Comparison of ENCODE assay signal across 1 cellular context in the genomic region with DNA sequence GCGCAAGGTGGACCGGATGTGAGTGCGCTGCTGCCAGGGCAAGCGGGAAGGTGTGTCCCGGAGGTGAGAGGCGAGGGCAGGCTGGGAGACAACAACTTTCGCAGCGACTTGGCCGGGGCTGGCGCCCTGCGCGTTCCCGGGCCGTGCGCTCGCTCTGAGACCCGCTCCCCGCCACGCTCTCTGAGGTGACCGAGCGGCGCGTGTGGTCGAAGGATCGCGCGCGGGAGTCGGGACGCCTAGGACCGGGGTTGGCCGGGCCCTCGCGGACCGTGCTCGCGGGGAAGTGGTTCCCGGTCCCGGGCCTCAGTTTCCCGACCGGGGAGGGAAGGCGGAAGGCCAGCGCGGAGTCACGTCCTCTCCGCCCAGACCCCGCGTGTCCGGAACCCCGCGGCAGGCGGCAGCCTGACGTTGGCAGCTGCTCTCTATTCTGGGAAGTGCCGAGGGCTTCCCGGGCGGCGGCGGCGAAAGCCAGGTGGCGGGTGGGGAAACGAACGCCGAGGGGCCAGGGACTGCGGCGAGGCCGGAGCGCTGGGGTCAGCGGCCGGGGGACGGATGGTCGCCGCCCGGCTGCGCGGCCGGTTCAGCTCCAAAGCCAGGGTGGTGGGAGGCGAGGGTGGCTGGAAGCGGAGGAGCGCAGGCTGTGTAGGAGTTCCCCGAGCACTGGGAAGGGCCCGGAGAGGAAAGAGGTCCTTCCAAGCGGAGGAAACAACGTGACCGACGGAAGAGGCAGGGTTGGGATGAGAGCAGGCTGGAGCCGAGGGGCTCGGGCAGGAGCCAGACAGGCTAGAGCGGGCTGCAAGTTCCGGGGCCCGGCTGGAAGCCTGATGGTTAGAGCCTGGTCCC.
A peak's percentile ranks its signal among the peaks of the same experiment; 100 is the strongest.
TF ChIP-seq lines count a peak whose summit lies in the region.

No MANE protein-coding gene starts in this region.

TF ChIP-seq in HepG2, 621 proteins besides CTCF, POLR2A, EP300 and RAD21 (continued from another document and continues in another):
- TF ChIP-seq, protein P1, sequence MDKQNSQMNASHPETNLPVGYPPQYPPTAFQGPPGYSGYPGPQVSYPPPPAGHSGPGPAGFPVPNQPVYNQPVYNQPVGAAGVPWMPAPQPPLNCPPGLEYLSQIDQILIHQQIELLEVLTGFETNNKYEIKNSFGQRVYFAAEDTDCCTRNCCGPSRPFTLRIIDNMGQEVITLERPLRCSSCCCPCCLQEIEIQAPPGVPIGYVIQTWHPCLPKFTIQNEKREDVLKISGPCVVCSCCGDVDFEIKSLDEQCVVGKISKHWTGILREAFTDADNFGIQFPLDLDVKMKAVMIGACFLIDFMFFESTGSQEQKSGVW (CRISPR knock-in tag; IDR thresholded peaks at IDR 0.05; ENCODE audit: borderline replicate concordance): no peak
- no peak for TF ChIP-seq TMF1 (CRISPR knock-in tag; IDR thresholded peaks at IDR 0.05; ENCODE audit: low read depth)
- no peak for TF ChIP-seq TOPORS (CRISPR knock-in tag; IDR thresholded peaks at IDR 0.05)
- TF ChIP-seq, protein P2, sequence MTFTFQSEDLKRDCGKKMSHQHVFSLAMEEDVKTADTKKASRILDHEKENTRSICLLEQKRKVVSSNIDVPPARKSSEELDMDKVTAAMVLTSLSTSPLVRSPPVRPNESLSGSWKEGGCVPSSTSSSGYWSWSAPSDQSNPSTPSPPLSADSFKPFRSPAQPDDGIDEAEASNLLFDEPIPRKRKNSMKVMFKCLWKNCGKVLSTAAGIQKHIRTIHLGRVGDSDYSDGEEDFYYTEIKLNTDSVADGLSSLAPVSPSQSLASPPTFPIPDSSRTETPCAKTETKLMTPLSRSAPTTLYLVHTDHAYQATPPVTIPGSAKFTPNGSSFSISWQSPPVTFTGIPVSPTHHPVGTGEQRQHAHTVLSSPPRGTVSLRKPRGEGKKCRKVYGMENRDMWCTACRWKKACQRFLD (CRISPR knock-in tag; IDR thresholded peaks at IDR 0.05; ENCODE audit: borderline replicate concordance): peak; percentile 29; the same call in 1 of the 2 replicates
- TF ChIP-seq ATAD3A (CRISPR knock-in tag; IDR thresholded peaks at IDR 0.05): no peak
- TF ChIP-seq, protein P3, sequence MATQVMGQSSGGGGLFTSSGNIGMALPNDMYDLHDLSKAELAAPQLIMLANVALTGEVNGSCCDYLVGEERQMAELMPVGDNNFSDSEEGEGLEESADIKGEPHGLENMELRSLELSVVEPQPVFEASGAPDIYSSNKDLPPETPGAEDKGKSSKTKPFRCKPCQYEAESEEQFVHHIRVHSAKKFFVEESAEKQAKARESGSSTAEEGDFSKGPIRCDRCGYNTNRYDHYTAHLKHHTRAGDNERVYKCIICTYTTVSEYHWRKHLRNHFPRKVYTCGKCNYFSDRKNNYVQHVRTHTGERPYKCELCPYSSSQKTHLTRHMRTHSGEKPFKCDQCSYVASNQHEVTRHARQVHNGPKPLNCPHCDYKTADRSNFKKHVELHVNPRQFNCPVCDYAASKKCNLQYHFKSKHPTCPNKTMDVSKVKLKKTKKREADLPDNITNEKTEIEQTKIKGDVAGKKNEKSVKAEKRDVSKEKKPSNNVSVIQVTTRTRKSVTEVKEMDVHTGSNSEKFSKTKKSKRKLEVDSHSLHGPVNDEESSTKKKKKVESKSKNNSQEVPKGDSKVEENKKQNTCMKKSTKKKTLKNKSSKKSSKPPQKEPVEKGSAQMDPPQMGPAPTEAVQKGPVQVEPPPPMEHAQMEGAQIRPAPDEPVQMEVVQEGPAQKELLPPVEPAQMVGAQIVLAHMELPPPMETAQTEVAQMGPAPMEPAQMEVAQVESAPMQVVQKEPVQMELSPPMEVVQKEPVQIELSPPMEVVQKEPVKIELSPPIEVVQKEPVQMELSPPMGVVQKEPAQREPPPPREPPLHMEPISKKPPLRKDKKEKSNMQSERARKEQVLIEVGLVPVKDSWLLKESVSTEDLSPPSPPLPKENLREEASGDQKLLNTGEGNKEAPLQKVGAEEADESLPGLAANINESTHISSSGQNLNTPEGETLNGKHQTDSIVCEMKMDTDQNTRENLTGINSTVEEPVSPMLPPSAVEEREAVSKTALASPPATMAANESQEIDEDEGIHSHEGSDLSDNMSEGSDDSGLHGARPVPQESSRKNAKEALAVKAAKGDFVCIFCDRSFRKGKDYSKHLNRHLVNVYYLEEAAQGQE (IDR thresholded peaks at IDR 0.05; ENCODE audit: borderline replicate concordance in 1 of 2, low read depth in 1 of 2, low read length in 2 of 2): no peak
- TF ChIP-seq MEF2D (CRISPR knock-in tag; IDR thresholded peaks at IDR 0.05): no peak; the same call in 1 of the 2 replicates
- no peak for TF ChIP-seq CBFB (CRISPR knock-in tag; IDR thresholded peaks at IDR 0.05)
- TF ChIP-seq CC2D1A (CRISPR knock-in tag; IDR thresholded peaks at IDR 0.05): no peak
- TF ChIP-seq ZNF570 (CRISPR knock-in tag; IDR thresholded peaks at IDR 0.05; ENCODE audit: borderline replicate concordance): no peak
- TF ChIP-seq, protein P4, sequence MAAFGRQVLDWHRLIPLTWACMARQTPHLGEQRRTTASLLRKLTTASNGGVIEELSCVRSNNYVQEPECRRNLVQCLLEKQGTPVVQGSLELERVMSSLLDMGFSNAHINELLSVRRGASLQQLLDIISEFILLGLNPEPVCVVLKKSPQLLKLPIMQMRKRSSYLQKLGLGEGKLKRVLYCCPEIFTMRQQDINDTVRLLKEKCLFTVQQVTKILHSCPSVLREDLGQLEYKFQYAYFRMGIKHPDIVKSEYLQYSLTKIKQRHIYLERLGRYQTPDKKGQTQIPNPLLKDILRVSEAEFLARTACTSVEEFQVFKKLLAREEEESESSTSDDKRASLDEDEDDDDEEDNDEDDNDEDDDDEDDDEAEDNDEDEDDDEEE (CRISPR knock-in tag; IDR thresholded peaks at IDR 0.05): peak; percentile 82; the same call in 1 of the 2 replicates
- peak; percentile 60; the same call in 1 of the 2 replicates for TF ChIP-seq ZMYM2 (CRISPR knock-in tag; IDR thresholded peaks at IDR 0.05)
- no peak for TF ChIP-seq ZKSCAN8 (CRISPR knock-in tag; IDR thresholded peaks at IDR 0.05; ENCODE audit: borderline replicate concordance)
- TF ChIP-seq ZNF441 (CRISPR knock-in tag; IDR thresholded peaks at IDR 0.05; ENCODE audit: borderline replicate concordance): 0 out of 2 replicates have a peak, but pooled peaks have one; percentile 62
- TF ChIP-seq, protein P5, sequence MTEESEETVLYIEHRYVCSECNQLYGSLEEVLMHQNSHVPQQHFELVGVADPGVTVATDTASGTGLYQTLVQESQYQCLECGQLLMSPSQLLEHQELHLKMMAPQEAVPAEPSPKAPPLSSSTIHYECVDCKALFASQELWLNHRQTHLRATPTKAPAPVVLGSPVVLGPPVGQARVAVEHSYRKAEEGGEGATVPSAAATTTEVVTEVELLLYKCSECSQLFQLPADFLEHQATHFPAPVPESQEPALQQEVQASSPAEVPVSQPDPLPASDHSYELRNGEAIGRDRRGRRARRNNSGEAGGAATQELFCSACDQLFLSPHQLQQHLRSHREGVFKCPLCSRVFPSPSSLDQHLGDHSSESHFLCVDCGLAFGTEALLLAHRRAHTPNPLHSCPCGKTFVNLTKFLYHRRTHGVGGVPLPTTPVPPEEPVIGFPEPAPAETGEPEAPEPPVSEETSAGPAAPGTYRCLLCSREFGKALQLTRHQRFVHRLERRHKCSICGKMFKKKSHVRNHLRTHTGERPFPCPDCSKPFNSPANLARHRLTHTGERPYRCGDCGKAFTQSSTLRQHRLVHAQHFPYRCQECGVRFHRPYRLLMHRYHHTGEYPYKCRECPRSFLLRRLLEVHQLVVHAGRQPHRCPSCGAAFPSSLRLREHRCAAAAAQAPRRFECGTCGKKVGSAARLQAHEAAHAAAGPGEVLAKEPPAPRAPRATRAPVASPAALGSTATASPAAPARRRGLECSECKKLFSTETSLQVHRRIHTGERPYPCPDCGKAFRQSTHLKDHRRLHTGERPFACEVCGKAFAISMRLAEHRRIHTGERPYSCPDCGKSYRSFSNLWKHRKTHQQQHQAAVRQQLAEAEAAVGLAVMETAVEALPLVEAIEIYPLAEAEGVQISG (CRISPR knock-in tag; IDR thresholded peaks at IDR 0.05): peak; percentile 60
- no peak for TF ChIP-seq NFATC3 (CRISPR knock-in tag; IDR thresholded peaks at IDR 0.05)
- no peak for TF ChIP-seq NFYC (CRISPR knock-in tag; IDR thresholded peaks at IDR 0.05)
- TF ChIP-seq ZNF138 (CRISPR knock-in tag; IDR thresholded peaks at IDR 0.05; ENCODE audit: low read depth): no peak
- TF ChIP-seq MBNL3 (CRISPR knock-in tag; conservative IDR thresholded peaks at IDR 0.05): no peak
- TF ChIP-seq, protein P6, sequence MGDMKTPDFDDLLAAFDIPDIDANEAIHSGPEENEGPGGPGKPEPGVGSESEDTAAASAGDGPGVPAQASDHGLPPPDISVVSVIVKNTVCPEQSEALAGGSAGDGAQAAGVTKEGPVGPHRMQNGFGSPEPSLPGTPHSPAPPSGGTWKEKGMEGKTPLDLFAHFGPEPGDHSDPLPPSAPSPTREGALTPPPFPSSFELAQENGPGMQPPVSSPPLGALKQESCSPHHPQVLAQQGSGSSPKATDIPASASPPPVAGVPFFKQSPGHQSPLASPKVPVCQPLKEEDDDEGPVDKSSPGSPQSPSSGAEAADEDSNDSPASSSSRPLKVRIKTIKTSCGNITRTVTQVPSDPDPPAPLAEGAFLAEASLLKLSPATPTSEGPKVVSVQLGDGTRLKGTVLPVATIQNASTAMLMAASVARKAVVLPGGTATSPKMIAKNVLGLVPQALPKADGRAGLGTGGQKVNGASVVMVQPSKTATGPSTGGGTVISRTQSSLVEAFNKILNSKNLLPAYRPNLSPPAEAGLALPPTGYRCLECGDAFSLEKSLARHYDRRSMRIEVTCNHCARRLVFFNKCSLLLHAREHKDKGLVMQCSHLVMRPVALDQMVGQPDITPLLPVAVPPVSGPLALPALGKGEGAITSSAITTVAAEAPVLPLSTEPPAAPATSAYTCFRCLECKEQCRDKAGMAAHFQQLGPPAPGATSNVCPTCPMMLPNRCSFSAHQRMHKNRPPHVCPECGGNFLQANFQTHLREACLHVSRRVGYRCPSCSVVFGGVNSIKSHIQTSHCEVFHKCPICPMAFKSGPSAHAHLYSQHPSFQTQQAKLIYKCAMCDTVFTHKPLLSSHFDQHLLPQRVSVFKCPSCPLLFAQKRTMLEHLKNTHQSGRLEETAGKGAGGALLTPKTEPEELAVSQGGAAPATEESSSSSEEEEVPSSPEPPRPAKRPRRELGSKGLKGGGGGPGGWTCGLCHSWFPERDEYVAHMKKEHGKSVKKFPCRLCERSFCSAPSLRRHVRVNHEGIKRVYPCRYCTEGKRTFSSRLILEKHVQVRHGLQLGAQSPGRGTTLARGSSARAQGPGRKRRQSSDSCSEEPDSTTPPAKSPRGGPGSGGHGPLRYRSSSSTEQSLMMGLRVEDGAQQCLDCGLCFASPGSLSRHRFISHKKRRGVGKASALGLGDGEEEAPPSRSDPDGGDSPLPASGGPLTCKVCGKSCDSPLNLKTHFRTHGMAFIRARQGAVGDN (CRISPR knock-in tag; IDR thresholded peaks at IDR 0.05): peak; percentile 93
- TF ChIP-seq JARID2 (CRISPR knock-in tag; IDR thresholded peaks at IDR 0.05; ENCODE audit: insufficient replicate concordance): no peak
- TF ChIP-seq, protein P7, sequence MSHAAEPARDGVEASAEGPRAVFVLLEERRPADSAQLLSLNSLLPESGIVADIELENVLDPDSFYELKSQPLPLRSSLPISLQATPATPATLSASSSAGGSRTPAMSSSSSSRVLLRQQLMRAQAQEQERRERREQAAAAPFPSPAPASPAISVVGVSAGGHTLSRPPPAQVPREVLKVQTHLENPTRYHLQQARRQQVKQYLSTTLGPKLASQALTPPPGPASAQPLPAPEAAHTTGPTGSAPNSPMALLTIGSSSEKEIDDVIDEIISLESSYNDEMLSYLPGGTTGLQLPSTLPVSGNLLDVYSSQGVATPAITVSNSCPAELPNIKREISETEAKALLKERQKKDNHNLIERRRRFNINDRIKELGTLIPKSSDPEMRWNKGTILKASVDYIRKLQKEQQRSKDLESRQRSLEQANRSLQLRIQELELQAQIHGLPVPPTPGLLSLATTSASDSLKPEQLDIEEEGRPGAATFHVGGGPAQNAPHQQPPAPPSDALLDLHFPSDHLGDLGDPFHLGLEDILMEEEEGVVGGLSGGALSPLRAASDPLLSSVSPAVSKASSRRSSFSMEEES (CRISPR knock-in tag; IDR thresholded peaks at IDR 0.05): no peak
- TF ChIP-seq XBP1 (CRISPR knock-in tag; IDR thresholded peaks at IDR 0.05): no peak
- TF ChIP-seq ZNF776 (CRISPR knock-in tag; IDR thresholded peaks at IDR 0.05): no peak; the same call in 1 of the 2 replicates
- no peak for TF ChIP-seq MATR3 (CRISPR knock-in tag; IDR thresholded peaks at IDR 0.05)
- no peak for TF ChIP-seq TCF7L2 (IDR thresholded peaks at IDR 0.05; ENCODE audit: low read depth, low read length)
- TF ChIP-seq, protein P8, sequence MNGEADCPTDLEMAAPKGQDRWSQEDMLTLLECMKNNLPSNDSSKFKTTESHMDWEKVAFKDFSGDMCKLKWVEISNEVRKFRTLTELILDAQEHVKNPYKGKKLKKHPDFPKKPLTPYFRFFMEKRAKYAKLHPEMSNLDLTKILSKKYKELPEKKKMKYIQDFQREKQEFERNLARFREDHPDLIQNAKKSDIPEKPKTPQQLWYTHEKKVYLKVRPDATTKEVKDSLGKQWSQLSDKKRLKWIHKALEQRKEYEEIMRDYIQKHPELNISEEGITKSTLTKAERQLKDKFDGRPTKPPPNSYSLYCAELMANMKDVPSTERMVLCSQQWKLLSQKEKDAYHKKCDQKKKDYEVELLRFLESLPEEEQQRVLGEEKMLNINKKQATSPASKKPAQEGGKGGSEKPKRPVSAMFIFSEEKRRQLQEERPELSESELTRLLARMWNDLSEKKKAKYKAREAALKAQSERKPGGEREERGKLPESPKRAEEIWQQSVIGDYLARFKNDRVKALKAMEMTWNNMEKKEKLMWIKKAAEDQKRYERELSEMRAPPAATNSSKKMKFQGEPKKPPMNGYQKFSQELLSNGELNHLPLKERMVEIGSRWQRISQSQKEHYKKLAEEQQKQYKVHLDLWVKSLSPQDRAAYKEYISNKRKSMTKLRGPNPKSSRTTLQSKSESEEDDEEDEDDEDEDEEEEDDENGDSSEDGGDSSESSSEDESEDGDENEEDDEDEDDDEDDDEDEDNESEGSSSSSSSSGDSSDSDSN (CRISPR knock-in tag; IDR thresholded peaks at IDR 0.05): peak; percentile 89
- peak; percentile 58 for TF ChIP-seq HNRNPK (IDR thresholded peaks at IDR 0.05; ENCODE audit: low read depth, low read length, poor library complexity, severe bottlenecking)
- no peak for TF ChIP-seq HMGA1 (CRISPR knock-in tag; conservative IDR thresholded peaks at IDR 0.05)
- TF ChIP-seq, protein P9, sequence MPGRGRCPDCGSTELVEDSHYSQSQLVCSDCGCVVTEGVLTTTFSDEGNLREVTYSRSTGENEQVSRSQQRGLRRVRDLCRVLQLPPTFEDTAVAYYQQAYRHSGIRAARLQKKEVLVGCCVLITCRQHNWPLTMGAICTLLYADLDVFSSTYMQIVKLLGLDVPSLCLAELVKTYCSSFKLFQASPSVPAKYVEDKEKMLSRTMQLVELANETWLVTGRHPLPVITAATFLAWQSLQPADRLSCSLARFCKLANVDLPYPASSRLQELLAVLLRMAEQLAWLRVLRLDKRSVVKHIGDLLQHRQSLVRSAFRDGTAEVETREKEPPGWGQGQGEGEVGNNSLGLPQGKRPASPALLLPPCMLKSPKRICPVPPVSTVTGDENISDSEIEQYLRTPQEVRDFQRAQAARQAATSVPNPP (CRISPR knock-in tag; IDR thresholded peaks at IDR 0.05): no peak
- TF ChIP-seq SMAD1 (CRISPR knock-in tag; IDR thresholded peaks at IDR 0.05; ENCODE audit: borderline replicate concordance, low read depth): 0 out of 2 replicates have a peak, but pooled peaks have one; percentile 19
- TF ChIP-seq, protein P10, sequence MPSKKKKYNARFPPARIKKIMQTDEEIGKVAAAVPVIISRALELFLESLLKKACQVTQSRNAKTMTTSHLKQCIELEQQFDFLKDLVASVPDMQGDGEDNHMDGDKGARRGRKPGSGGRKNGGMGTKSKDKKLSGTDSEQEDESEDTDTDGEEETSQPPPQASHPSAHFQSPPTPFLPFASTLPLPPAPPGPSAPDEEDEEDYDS (CRISPR knock-in tag; IDR thresholded peaks at IDR 0.05): no peak
- no peak for TF ChIP-seq SP5 (CRISPR knock-in tag; IDR thresholded peaks at IDR 0.05; ENCODE audit: borderline replicate concordance, low read depth)
- TF ChIP-seq MED1 (CRISPR knock-in tag; IDR thresholded peaks at IDR 0.05): no peak; the same call in 1 of the 2 replicates
- 0 out of 2 replicates have a peak, but pooled peaks have one; percentile 27 for TF ChIP-seq ISL2 (CRISPR knock-in tag; IDR thresholded peaks at IDR 0.05)
- TF ChIP-seq SUZ12 (IDR thresholded peaks at IDR 0.05; ENCODE audit: low read depth, low read length): no peak
